8 cellular contexts compared by ENCODE assay signal in genomic region chrX:69538321-69538876, GRCh38. TPM values are rescaled to one million over a fixed set of nuclear protein-coding genes. Genes with fewer than 3 reads are reported as not detected.
DNase-seq lines count a peak whose midpoint lies in the region; ATAC-seq and TF ChIP-seq lines count a peak whose summit lies in the region.

No MANE protein-coding gene starts in this region.

- H3K4me3 Mint-ChIP-seq in brain: peak overlapping the region; percentile 6 to 65 (median 60)

- DNase-seq in CD1c-positive myeloid dendritic cell (ENCODE audit: extremely low spot score) (peak; percentile 80), UCSD-AML1 (lab: John Stamatoyannopoulos, UW; ENCODE audit: unreplicated experiment) (peak; percentile 64), iPS-NIHi11 (ENCODE audit: low spot score) (peak; percentile 87), T1000 (lab: John Stamatoyannopoulos, UW) (no peak)
- peak; percentile 29 to 54 for DNase-seq in stimulated activated CD4-positive, alpha-beta T cell treated with anti-CD3 and anti-CD28 coated beads, Interleukin-12 subunit alpha, Interleukin-12 subunit beta, amount 100 ng/mL, for 24 hours (ENCODE audit: low read depth in 2 of 2)

- TF ChIP-seq CTCF in brain (conservative IDR thresholded peaks at IDR 0.05): peak; percentile 82 to 83

- peaks cover 0 to 7% (median 4%) of the 10 kb centered on the region in 5 experiments for H3K9me3 Mint-ChIP-seq in brain

- peaks cover 64% of the 10 kb centered on the region; the same call in 1 of the 2 replicates for H3K9me3 ChIP-seq in HUES48 (ENCODE audit: control insufficient read depth, insufficient read depth, low read length)

- H3K27ac ChIP-seq in HUES48 (ENCODE audit: low read depth, low read length): no peak overlapping the region

- peaks cover 4% of the 10 kb centered on the region for H3K4me1 Mint-ChIP-seq in brain

- peak overlapping the region; percentile 63 for H3K4me3 ChIP-seq in HUES48 (ENCODE audit: low read depth, low read length)

- H3K27me3 ChIP-seq in HUES48 (ENCODE audit: control insufficient read depth, insufficient read depth, low read length): no peaks in the 10 kb centered on the region; the same call in 1 of the 2 replicates

- peaks cover 4% of the 10 kb centered on the region for H3K36me3 Mint-ChIP-seq in brain

- no peak overlapping the region for H3K9ac ChIP-seq in HUES48 (ENCODE audit: low read depth, low read length)

- H3K4me1 ChIP-seq in HUES48 (ENCODE audit: control insufficient read depth, insufficient read depth, low read length): no peaks in the 10 kb centered on the region

- peak; percentile 71 for ATAC-seq in GM19455 (IDR thresholded peaks at IDR 0.05; ENCODE audit: unreplicated experiment)

- H3K27me3 Mint-ChIP-seq in brain: no peaks in the 10 kb centered on the region

- H3K27ac Mint-ChIP-seq in brain: peak overlapping the region in 1 of 5 experiments; percentile 76

- H3K36me3 ChIP-seq in HUES48 (ENCODE audit: control insufficient read depth, insufficient read depth, low read length): no peaks in the 10 kb centered on the region

RNA-seq across cellular contexts. Expression of gene NALF2, which starts 34.3 kb away (rescaled TPM):
- 4.8 TPM for polyA plus RNA-seq in brain (ENCODE audit: insufficient read depth, low read depth, low replicate concordance)
